20 cellular contexts compared by ENCODE assay signal in the genomic region with DNA sequence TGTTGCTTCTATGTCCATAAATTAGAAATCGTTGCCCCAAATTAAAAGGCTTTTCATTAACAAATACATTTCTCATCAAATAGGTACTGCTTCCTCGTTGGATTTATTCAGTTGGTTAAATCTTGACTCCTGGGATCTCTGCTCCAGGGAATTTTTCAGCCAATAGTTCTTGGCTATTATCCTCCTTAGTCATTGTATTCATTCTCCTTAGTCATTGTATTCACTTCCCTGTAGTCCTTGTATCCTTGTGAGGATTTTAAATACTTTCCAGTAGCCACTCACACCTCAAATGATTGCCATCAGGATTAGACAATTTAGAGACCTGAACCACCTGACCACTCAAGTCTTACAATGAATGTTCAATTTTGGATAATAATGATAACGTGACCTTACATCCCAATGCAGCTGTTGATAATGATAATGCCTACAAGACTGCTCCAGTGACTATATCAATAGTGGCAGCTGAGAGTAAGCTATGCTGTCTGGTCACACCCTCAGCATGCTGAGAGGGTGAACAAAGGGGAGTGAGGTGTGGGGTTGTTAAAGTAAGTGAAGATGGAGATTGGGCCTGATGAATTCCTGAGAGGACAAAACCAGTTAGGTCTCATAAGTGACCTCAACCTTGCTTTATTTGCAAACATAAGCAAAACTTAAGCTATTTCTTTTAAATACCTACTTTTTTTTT.
DNase-seq lines count a peak whose midpoint lies in the region; TF ChIP-seq lines count a peak whose summit lies in the region.
"Had no signal": no experiment of that assay in that cellular context is flagged by ENCODE, and none has a peak within 500 bp of the region (broad histone marks: within the 10 kb centered on the region; RNA-seq: fewer than 3 reads in every experiment).

No MANE protein-coding gene starts in this region.

- H3K36me3 ChIP-seq in HUES48 (ENCODE audit: control insufficient read depth, insufficient read depth, low read length), result no peaks in the 10 kb centered on the region
- H3K36me3 ChIP-seq: BE2C, HAP-1 had no signal

- H3K27me3 ChIP-seq in HUES48 (ENCODE audit: control insufficient read depth, insufficient read depth, low read length), result no peaks in the 10 kb centered on the region
- H3K27me3 ChIP-seq: BE2C had no signal

- no peak overlapping the region for H3K9ac ChIP-seq in HUES48 (ENCODE audit: low read depth, low read length)
- H3K9ac ChIP-seq: SK-N-SH had no signal

- TF ChIP-seq CTCF in chondrocyte (IDR thresholded peaks at IDR 0.05) (no peak), GM20000 (IDR thresholded peaks at IDR 0.05; ENCODE audit: extremely low read depth, missing control alignments) (no peak), GM10248 (IDR thresholded peaks at IDR 0.05; ENCODE audit: control extremely low read depth, extremely low read depth, low read depth, missing control alignments) (no peak)

- H3K4me3 Mint-ChIP-seq in chondrocyte (ENCODE audit: unreplicated experiment), result no peak overlapping the region
- H3K4me3 Mint-ChIP-seq: CD4-positive, alpha-beta T cell; IgD-negative memory B cell had no signal

- peaks cover 3% of the 10 kb centered on the region for H3K36me3 Mint-ChIP-seq in chondrocyte (ENCODE audit: low read depth)
- H3K36me3 Mint-ChIP-seq: IgD-negative memory B cell had no signal

- H3K9me3 ChIP-seq in HUES48 (ENCODE audit: control insufficient read depth, insufficient read depth, low read length), result 0 out of 2 replicates have a peak, but pooled peaks cover 4% of the 10 kb centered on the region
- H3K9me3 ChIP-seq: SK-N-SH had no signal

- 0 out of 2 replicates have a peak, but pooled peaks cover 8% of the 10 kb centered on the region for H3K4me1 ChIP-seq in HUES48 (ENCODE audit: control insufficient read depth, insufficient read depth, low read length)
- H3K4me1 ChIP-seq: BE2C, HAP-1 had no signal

- H3K4me3 ChIP-seq in HUES48 (ENCODE audit: low read depth, low read length), result no peak overlapping the region
- H3K4me3 ChIP-seq: HAP-1 had no signal

- peaks cover 9% of the 10 kb centered on the region for H3K9me3 Mint-ChIP-seq in chondrocyte (ENCODE audit: low read depth)
- H3K9me3 Mint-ChIP-seq: CD4-positive, alpha-beta T cell had no signal

- POLR2A ChIA-PET in GM10248 (lab: Yijun Ruan, JAX), result no interaction called here

- H3K27ac ChIP-seq in HUES48 (ENCODE audit: low read depth, low read length), result peak overlapping the region; percentile 57

- no peaks in the 10 kb centered on the region for H3K27me3 Mint-ChIP-seq in chondrocyte (ENCODE audit: low read depth)
- H3K27me3 Mint-ChIP-seq: IgD-negative memory B cell had no signal

- peak; percentile 21 for DNase-seq in NCI-H69 (lab: John Stamatoyannopoulos, UW)
- DNase-seq in chondrocyte (ENCODE audit: low spot score), result no peak
- DNase-seq in iPS-NIHi7 (ENCODE audit: extremely low spot score), result peak; percentile 9
- no peak for DNase-seq in GM20000 (ENCODE audit: low spot score)
- no peak for DNase-seq in GM10248 (ENCODE audit: extremely low spot score)
- DNase-seq in activated CD8-positive, alpha-beta memory T cell treated with anti-CD3 and anti-CD28 coated beads, Interleukin-2, amount 50 U/mL, for 4 hours, result no peak
- DNase-seq in activated CD8-positive, alpha-beta memory T cell treated with anti-CD3 and anti-CD28 coated beads for 24 hours, result no peak
- DNase-seq: BE2C; Calu3; CD4-positive, alpha-beta T cell; DMS53; NCI-H1105 treated with DMSO at 0.1 percent for 48 hours; NCI-H187 treated with DMSO at 0.1 percent for 48 hours; NCI-H446 treated with DMSO at 0.1 percent for 48 hours; NCI-H82; SHP77; SK-N-SH had no signal

- CTCF ChIA-PET in GM10248 (lab: Yijun Ruan, JAX), result interaction anchor here (0.7 to 0.9 kb wide), 2 partner anchors 12 to 26 kb away, joined by 3 read pairs; no protein-coding TSS in a partner anchor

- H3K4me1 Mint-ChIP-seq in chondrocyte (ENCODE audit: low read depth), result peaks cover 46% of the 10 kb centered on the region
- H3K4me1 Mint-ChIP-seq: IgD-negative memory B cell had no signal

- H3K27ac Mint-ChIP-seq in chondrocyte (ENCODE audit: unreplicated experiment), result peak overlapping the region; percentile 68
- H3K27ac Mint-ChIP-seq: CD4-positive, alpha-beta T cell; IgD-negative memory B cell had no signal

Comparison
In these comparisons a context has a peak if more than half of its experiments do, and no peak if none do; other contexts are left out.
1. DNase-seq: peak in NCI-H69 (single experiment) and iPS-NIHi7 (single experiment); none in chondrocyte (single experiment), GM20000 (single experiment), GM10248 (single experiment), activated CD8-positive, alpha-beta memory T cell treated with anti-CD3 and anti-CD28 coated beads, Interleukin-2, amount 50 U/mL, for 4 hours (single experiment) and activated CD8-positive, alpha-beta memory T cell treated with anti-CD3 and anti-CD28 coated beads for 24 hours (single experiment).